Comparison of ENCODE assay signal across 22 cellular contexts in the genomic region with DNA sequence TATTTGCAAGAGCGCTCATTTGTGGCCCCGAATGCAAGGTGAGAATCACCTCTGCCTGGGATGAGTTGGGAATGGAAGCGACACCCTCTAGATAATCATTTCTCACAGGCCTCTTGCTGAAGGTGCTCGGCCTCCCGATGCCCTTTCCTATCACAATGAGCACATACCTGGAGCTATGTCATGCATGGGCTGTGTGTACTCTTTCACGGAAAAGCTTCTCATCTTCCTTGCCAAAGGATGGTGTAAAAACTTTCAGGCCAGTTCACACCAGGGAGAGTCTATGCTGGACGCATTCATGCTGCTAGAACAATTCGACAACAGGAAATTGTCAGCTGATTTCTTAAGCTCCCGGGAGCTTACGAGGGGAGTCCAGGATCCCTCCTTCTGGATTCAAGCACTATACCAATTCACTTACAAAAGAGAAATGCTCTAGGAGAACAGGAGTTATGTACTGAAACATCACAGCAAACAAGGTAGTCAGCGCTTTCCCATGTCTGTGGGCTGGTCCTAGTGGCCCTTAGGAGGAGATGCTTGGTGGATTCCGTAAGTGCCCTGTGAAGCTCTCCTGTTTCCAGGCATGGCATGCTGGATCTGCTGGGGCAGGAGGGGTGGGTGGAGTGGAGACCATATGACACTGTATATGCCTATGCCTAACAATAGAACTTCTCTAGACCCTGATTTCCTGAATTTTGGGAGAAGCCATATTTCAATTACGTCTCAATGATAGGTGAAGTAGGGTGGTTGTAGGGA. TPM values are rescaled to one million over a fixed set of nuclear protein-coding genes. Genes with fewer than 3 reads are reported as not detected.
"Had no signal": no experiment of that assay in that cellular context is flagged by ENCODE, and none has a peak within 500 bp of the region (broad histone marks: within the 10 kb centered on the region; RNA-seq: fewer than 3 reads in every experiment).

No MANE protein-coding gene starts in this region.

- H3K9me3 ChIP-seq: colonic mucosa, heart right ventricle, prostate gland, testis had no signal

- DNase-seq: colonic mucosa; dermis blood vessel endothelial cell; endodermal cell; foreskin melanocyte; heart right ventricle; left ventricle myocardium superior; mesenchymal stem cell; midbrain; stimulated activated CD4-positive, alpha-beta T cell treated with anti-CD3 and anti-CD28 coated beads, Interleukin-2, amount 100 ng/mL, for 24 hours; stimulated activated CD4-positive, alpha-beta T cell treated with anti-CD3 and anti-CD28 coated beads, Interleukin-4, amount 100 ng/mL, for 4 hours; stimulated activated naive B cell treated with anti-CD40 and anti-IgM and Interleukin-4, amounts not matched to agents 10 μg/mL and 1 μg/mL and 100 μg/mL, for 72 hours; stimulated activated naive CD8-positive, alpha-beta T cell treated with anti-CD3 and anti-CD28 coated beads, Interleukin-15, amount 100 ng/mL, for 72 hours; trophoblast cell had no signal

- H3K27ac Mint-ChIP-seq: endodermal cell; natural killer cell treated with Interleukin-12 subunit alpha and Interleukin-12 subunit beta and Interleukin-15 and Interleukin-18, amount 100 ng/mL, for 72 hours; stimulated activated naive B cell treated with anti-CD40 and anti-IgM and Interleukin-4, amounts not matched to agents 10 μg/mL and 1 μg/mL and 100 μg/mL, for 72 hours had no signal

- H3K79me2 ChIP-seq: parathyroid adenoma had no signal

- H3K4me3 ChIP-seq: colonic mucosa, heart right ventricle, lung, prostate gland, skin epidermis, testis had no signal

- H3K4me1 Mint-ChIP-seq: stimulated activated naive B cell treated with anti-CD40 and anti-IgM and Interleukin-4, amounts not matched to agents 10 μg/mL and 1 μg/mL and 100 μg/mL, for 72 hours; stimulated activated naive CD8-positive, alpha-beta T cell treated with anti-CD3 and anti-CD28 coated beads, Interleukin-15, amount 100 ng/mL, for 72 hours had no signal

- H3K36me3 ChIP-seq: colonic mucosa, heart right ventricle, prostate gland had no signal

- ATAC-seq: heart right ventricle; left ventricle myocardium superior; natural killer cell treated with Interleukin-12 subunit alpha and Interleukin-12 subunit beta and Interleukin-15 and Interleukin-18, amount 100 ng/mL, for 72 hours; sciatic nerve; stimulated activated naive B cell treated with anti-CD40 and anti-IgM and Interleukin-4, amounts not matched to agents 10 μg/mL and 1 μg/mL and 100 μg/mL, for 72 hours; stimulated activated naive CD8-positive, alpha-beta T cell treated with anti-CD3 and anti-CD28 coated beads, Interleukin-15, amount 100 ng/mL, for 72 hours had no signal

- H3K9ac ChIP-seq: parathyroid adenoma had no signal

- H2AFZ ChIP-seq: parathyroid adenoma had no signal

- H3K36me3 Mint-ChIP-seq: natural killer cell treated with Interleukin-12 subunit alpha and Interleukin-12 subunit beta and Interleukin-15 and Interleukin-18, amount 100 ng/mL, for 72 hours; stimulated activated naive B cell treated with anti-CD40 and anti-IgM and Interleukin-4, amounts not matched to agents 10 μg/mL and 1 μg/mL and 100 μg/mL, for 72 hours had no signal

- H3K4me1 ChIP-seq: heart right ventricle, parathyroid adenoma, prostate gland had no signal

- H3K9me3 Mint-ChIP-seq: endodermal cell; natural killer cell treated with Interleukin-12 subunit alpha and Interleukin-12 subunit beta and Interleukin-15 and Interleukin-18, amount 100 ng/mL, for 72 hours; stimulated activated naive B cell treated with anti-CD40 and anti-IgM and Interleukin-4, amounts not matched to agents 10 μg/mL and 1 μg/mL and 100 μg/mL, for 72 hours; stimulated activated naive CD8-positive, alpha-beta T cell treated with anti-CD3 and anti-CD28 coated beads, Interleukin-15, amount 100 ng/mL, for 72 hours had no signal

- H3K4me3 Mint-ChIP-seq: natural killer cell treated with Interleukin-12 subunit alpha and Interleukin-12 subunit beta and Interleukin-15 and Interleukin-18, amount 100 ng/mL, for 72 hours; stimulated activated naive B cell treated with anti-CD40 and anti-IgM and Interleukin-4, amounts not matched to agents 10 μg/mL and 1 μg/mL and 100 μg/mL, for 72 hours; stimulated activated naive CD8-positive, alpha-beta T cell treated with anti-CD3 and anti-CD28 coated beads, Interleukin-15, amount 100 ng/mL, for 72 hours had no signal

- H3K27ac ChIP-seq: heart right ventricle, parathyroid adenoma, prostate gland, skin epidermis, testis had no signal

- H3K27me3 ChIP-seq: colonic mucosa, testis had no signal

RNA-seq across cellular contexts. Expression of a gene that starts 53.1 kb away (rescaled TPM):
- total RNA-seq: dermis blood vessel endothelial cell, endothelial cell of umbilical vein, glomerular endothelial cell had no signal
